Comparison of ENCODE assay signal across 1 cellular context in genomic region chr6:35197196-35197595, GRCh38.
TF ChIP-seq lines count a peak whose summit lies in the region.

No MANE protein-coding gene starts in this region.

TF ChIP-seq in K562, 482 proteins besides CTCF, POLR2A, EP300 and RAD21:
- TF ChIP-seq BCLAF1 (IDR thresholded peaks at IDR 0.05; ENCODE audit: borderline replicate concordance in 1 of 2, control insufficient read depth in 1 of 2, low read depth in 2 of 2, low read length in 1 of 2) (no peak), ZFP36 (IDR thresholded peaks at IDR 0.05; ENCODE audit: low read depth, low read length, partially characterized antibody) (peak; percentile 6)
